Comparison of ENCODE assay signal across 8 cellular contexts in genomic region chr11:121595717-121596156, GRCh38.
DNase-seq lines count a peak whose midpoint lies in the region; ATAC-seq and TF ChIP-seq lines count a peak whose summit lies in the region.

No MANE protein-coding gene starts in this region.

- DNase-seq in H4 (ENCODE audit: low spot score) (peak; percentile 97), SJSA1 (ENCODE audit: low read depth in 1 of 2, low spot score in 2 of 2) (peak; percentile 60 to 64), fibroblast of the aortic adventitia (ENCODE audit: low read depth) (peak; percentile 100), sciatic nerve (ENCODE audit: low spot score) (no peak), Peyer's patch (no peak), NCI-H510A treated with DMSO at 0.1 percent for 48 hours (lab: John Stamatoyannopoulos, UW) (no peak), cortex of kidney (lab: John Stamatoyannopoulos, UW) (no peak)
- no peak for DNase-seq in stimulated activated naive CD4-positive, alpha-beta T cell (lab: John Stamatoyannopoulos, UW)

- no peak overlapping the region for H3K27ac ChIP-seq in SJSA1
- no peak overlapping the region for H3K27ac ChIP-seq in Peyer's patch

- H3K4me1 ChIP-seq in SJSA1 (replicated peaks) (peaks cover 9% of the 10 kb centered on the region), Peyer's patch (peaks cover 0 to 8% (median under 1%) of the 10 kb centered on the region in 4 donors)

- peak; percentile 60 for ATAC-seq in sciatic nerve

- intact Hi-C loops in sciatic nerve (cut with DNase I), result no loop called here

- H3K4me3 ChIP-seq in SJSA1 (no peak overlapping the region), fibroblast of the aortic adventitia (ENCODE audit: low read depth, low read length) (no peak overlapping the region), Peyer's patch (no peak overlapping the region)

- H3K27me3 ChIP-seq in SJSA1 (replicated peaks) (no peaks in the 10 kb centered on the region), Peyer's patch (no peaks in the 10 kb centered on the region)

- TF ChIP-seq CTCF in fibroblast of the aortic adventitia (IDR thresholded peaks at IDR 0.05; ENCODE audit: insufficient read depth, low read length), result no peak
- no peak for TF ChIP-seq CTCF in Peyer's patch (IDR thresholded peaks at IDR 0.05)

- no peaks in the 10 kb centered on the region for H3K9me3 ChIP-seq in SJSA1 (replicated peaks)
- no peaks in the 10 kb centered on the region for H3K9me3 ChIP-seq in Peyer's patch

- no peak for TF ChIP-seq POLR2A in Peyer's patch (IDR thresholded peaks at IDR 0.05)

- H3K36me3 ChIP-seq in SJSA1 (no peaks in the 10 kb centered on the region), Peyer's patch (peaks cover 0 to 77% (median 0%) of the 10 kb centered on the region in 3 donors)

Comparison
In these comparisons a context has a peak if more than half of its experiments do, and no peak if none do; other contexts are left out.
1. DNase-seq: peak in H4 (single experiment), SJSA1 (2 of 2) and fibroblast of the aortic adventitia (single experiment); none in sciatic nerve (single experiment), Peyer's patch (0 of 3), NCI-H510A treated with DMSO at 0.1 percent for 48 hours (single experiment), cortex of kidney (single experiment) and stimulated activated naive CD4-positive, alpha-beta T cell (0 of 6).